ENCODE assay signal across 17 cellular contexts in the genomic region with DNA sequence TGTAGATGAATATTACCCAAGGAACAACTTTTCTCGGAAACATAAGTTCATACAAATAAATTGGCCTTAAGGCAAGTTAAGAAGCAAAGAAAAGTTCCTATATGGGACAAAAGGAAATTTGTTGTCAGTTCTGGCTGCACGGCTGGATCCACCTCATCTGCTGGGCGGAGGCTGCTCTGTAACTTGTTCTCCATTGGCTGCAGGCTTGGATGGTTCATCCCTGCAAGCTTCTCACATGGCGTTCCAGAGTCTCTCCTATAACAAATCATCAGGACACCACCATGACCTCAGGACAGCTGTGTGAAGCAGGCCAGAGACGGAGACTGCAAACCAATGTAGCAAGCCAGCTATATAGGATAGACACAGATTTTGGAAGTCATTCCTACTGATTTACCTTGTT.
"Had no signal": no experiment of that assay in that cellular context is flagged by ENCODE, and none has a peak within 500 bp of the region (broad histone marks: within the 10 kb centered on the region; RNA-seq: fewer than 3 reads in every experiment).

No MANE protein-coding gene starts in this region.

- H3K4me3 ChIP-seq: cardiac muscle cell, lung had no signal

- H3K4me1 Mint-ChIP-seq: activated CD4-positive, alpha-beta T cell treated with anti-CD3 and anti-CD28 coated beads, Interleukin-2, amount 10 ng/mL, durations not matched to agents 24 days and 14 days; activated T-helper 17 cell treated with anti-CD3 and anti-CD28 coated beads, Interleukin-2, amount 50 U/mL, for 72 hours had no signal

- ATAC-seq: activated CD8-positive, alpha-beta T cell treated with anti-CD3 and anti-CD28 coated beads for 36 hours; activated T-helper 17 cell treated with anti-CD3 and anti-CD28 coated beads, Interleukin-2, amount 50 U/mL, for 72 hours; effector memory CD8-positive, alpha-beta T cell; SK-N-SH treated with all-trans-retinoic acid at 6 μM for 48 hours had no signal

- H3K36me3 Mint-ChIP-seq: activated naive CD8-positive, alpha-beta T cell treated with anti-CD3 and anti-CD28 coated beads, Interleukin-2, amount 10 ng/mL, durations not matched to agents 7 days and 5 days had no signal

- H3K4me3 Mint-ChIP-seq: activated CD4-positive, alpha-beta T cell treated with anti-CD3 and anti-CD28 coated beads, Interleukin-2, amount 10 ng/mL, durations not matched to agents 24 days and 14 days; activated CD8-positive, alpha-beta T cell treated with anti-CD3 and anti-CD28 coated beads for 36 hours; activated naive CD8-positive, alpha-beta T cell treated with anti-CD3 and anti-CD28 coated beads, Interleukin-2, amount 10 ng/mL, durations not matched to agents 7 days and 5 days; activated T-helper 17 cell treated with anti-CD3 and anti-CD28 coated beads, Interleukin-2, amount 50 U/mL, for 72 hours; effector memory CD8-positive, alpha-beta T cell had no signal

- H3K27ac Mint-ChIP-seq: activated CD4-positive, alpha-beta T cell treated with anti-CD3 and anti-CD28 coated beads, Interleukin-2, amount 10 ng/mL, durations not matched to agents 24 days and 14 days; activated CD8-positive, alpha-beta T cell treated with anti-CD3 and anti-CD28 coated beads for 36 hours; activated naive CD8-positive, alpha-beta T cell treated with anti-CD3 and anti-CD28 coated beads, Interleukin-2, amount 10 ng/mL, durations not matched to agents 7 days and 5 days; activated T-helper 17 cell treated with anti-CD3 and anti-CD28 coated beads, Interleukin-2, amount 50 U/mL, for 72 hours; effector memory CD8-positive, alpha-beta T cell had no signal

- H3K27ac ChIP-seq: cardiac muscle cell had no signal

- H3K36me3 ChIP-seq: cardiac muscle cell had no signal

- H3K9me3 Mint-ChIP-seq: activated CD4-positive, alpha-beta T cell treated with anti-CD3 and anti-CD28 coated beads, Interleukin-2, amount 10 ng/mL, durations not matched to agents 24 days and 14 days; activated CD8-positive, alpha-beta T cell treated with anti-CD3 and anti-CD28 coated beads for 36 hours; activated naive CD8-positive, alpha-beta T cell treated with anti-CD3 and anti-CD28 coated beads, Interleukin-2, amount 10 ng/mL, durations not matched to agents 7 days and 5 days; activated T-helper 17 cell treated with anti-CD3 and anti-CD28 coated beads, Interleukin-2, amount 50 U/mL, for 72 hours; effector memory CD8-positive, alpha-beta T cell had no signal

- DNase-seq: activated CD4-positive, alpha-beta T cell treated with anti-CD3 and anti-CD28 coated beads, Interleukin-2, amount 10 ng/mL, durations not matched to agents 24 days and 14 days; activated CD8-positive, alpha-beta T cell treated with anti-CD3 and anti-CD28 coated beads for 36 hours; activated naive CD4-positive, alpha-beta T cell treated with Interleukin-2 at 50 U/mL for 16 hours; activated naive CD8-positive, alpha-beta T cell treated with anti-CD3 and anti-CD28 coated beads, Interleukin-2, amount 10 ng/mL, durations not matched to agents 7 days and 5 days; activated T-cell treated with anti-CD3 and anti-CD28 coated beads, Interleukin-2, amount 50 U/mL, for 1 hour; amygdala; effector memory CD8-positive, alpha-beta T cell; occipital lobe; small intestine; stimulated activated CD4-positive, alpha-beta T cell treated with anti-CD3 and anti-CD28 coated beads, Interleukin-15, amount 100 ng/mL, for 24 hours; stimulated activated CD4-positive, alpha-beta T cell treated with anti-CD3 and anti-CD28 coated beads, Interleukin-2, amount 100 ng/mL, for 48 hours; T-helper 1 cell; T1000 had no signal

- H3K27me3 ChIP-seq: cardiac muscle cell had no signal
